Comparison of ENCODE assay signal across 1 cellular context in the genomic region with DNA sequence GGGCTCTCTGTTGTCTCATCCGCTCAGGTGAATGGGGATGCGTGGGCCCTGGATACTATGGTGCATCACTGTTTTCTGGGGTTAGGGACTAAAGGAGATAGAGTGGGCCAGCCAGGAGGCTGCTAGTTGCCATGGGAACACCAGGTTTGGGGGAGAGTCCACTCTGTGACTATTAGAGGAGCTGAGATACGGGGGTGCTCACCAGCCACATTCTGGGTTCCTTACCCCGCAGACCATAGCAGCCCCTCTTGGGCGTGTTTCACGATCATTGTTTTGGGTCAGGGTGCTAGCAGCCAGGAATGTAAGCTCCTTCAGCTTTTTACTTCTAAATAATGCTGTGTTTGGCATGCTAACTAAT.
TF ChIP-seq lines count a peak whose summit lies in the region.

No MANE protein-coding gene starts in this region.

TF ChIP-seq in WTC11, 78 proteins besides CTCF, POLR2A, EP300 and RAD21:
- TF ChIP-seq, protein P1, sequence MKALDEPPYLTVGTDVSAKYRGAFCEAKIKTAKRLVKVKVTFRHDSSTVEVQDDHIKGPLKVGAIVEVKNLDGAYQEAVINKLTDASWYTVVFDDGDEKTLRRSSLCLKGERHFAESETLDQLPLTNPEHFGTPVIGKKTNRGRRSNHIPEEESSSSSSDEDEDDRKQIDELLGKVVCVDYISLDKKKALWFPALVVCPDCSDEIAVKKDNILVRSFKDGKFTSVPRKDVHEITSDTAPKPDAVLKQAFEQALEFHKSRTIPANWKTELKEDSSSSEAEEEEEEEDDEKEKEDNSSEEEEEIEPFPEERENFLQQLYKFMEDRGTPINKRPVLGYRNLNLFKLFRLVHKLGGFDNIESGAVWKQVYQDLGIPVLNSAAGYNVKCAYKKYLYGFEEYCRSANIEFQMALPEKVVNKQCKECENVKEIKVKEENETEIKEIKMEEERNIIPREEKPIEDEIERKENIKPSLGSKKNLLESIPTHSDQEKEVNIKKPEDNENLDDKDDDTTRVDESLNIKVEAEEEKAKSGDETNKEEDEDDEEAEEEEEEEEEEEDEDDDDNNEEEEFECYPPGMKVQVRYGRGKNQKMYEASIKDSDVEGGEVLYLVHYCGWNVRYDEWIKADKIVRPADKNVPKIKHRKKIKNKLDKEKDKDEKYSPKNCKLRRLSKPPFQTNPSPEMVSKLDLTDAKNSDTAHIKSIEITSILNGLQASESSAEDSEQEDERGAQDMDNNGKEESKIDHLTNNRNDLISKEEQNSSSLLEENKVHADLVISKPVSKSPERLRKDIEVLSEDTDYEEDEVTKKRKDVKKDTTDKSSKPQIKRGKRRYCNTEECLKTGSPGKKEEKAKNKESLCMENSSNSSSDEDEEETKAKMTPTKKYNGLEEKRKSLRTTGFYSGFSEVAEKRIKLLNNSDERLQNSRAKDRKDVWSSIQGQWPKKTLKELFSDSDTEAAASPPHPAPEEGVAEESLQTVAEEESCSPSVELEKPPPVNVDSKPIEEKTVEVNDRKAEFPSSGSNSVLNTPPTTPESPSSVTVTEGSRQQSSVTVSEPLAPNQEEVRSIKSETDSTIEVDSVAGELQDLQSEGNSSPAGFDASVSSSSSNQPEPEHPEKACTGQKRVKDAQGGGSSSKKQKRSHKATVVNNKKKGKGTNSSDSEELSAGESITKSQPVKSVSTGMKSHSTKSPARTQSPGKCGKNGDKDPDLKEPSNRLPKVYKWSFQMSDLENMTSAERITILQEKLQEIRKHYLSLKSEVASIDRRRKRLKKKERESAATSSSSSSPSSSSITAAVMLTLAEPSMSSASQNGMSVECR (CRISPR knock-in tag; IDR thresholded peaks at IDR 0.05; ENCODE audit: borderline replicate concordance), result no peak
- no peak for TF ChIP-seq CREM (CRISPR knock-in tag; IDR thresholded peaks at IDR 0.05)
- TF ChIP-seq ZNF138 (CRISPR knock-in tag; conservative IDR thresholded peaks at IDR 0.05), result no peak
- TF ChIP-seq ZBTB21 (CRISPR knock-in tag; IDR thresholded peaks at IDR 0.05; ENCODE audit: borderline replicate concordance), result no peak
- no peak for TF ChIP-seq GABPB1 (CRISPR knock-in tag; IDR thresholded peaks at IDR 0.05)
- no peak for TF ChIP-seq FOXK1 (CRISPR knock-in tag; IDR thresholded peaks at IDR 0.05)
- TF ChIP-seq, protein P2, sequence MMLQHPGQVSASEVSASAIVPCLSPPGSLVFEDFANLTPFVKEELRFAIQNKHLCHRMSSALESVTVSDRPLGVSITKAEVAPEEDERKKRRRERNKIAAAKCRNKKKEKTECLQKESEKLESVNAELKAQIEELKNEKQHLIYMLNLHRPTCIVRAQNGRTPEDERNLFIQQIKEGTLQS (CRISPR knock-in tag; conservative IDR thresholded peaks at IDR 0.05), result no peak
- no peak for TF ChIP-seq PRRX2 (CRISPR knock-in tag; IDR thresholded peaks at IDR 0.05)
- TF ChIP-seq TEAD1 (CRISPR knock-in tag; IDR thresholded peaks at IDR 0.05), result no peak
- no peak for TF ChIP-seq ZNF263 (CRISPR knock-in tag; IDR thresholded peaks at IDR 0.05; ENCODE audit: low read depth)
- TF ChIP-seq NR1H2 (CRISPR knock-in tag; IDR thresholded peaks at IDR 0.05), result no peak
- TF ChIP-seq ZNF232 (CRISPR knock-in tag; IDR thresholded peaks at IDR 0.05), result no peak
